ENCODE assay signal across 18 cellular contexts in the genomic region with DNA sequence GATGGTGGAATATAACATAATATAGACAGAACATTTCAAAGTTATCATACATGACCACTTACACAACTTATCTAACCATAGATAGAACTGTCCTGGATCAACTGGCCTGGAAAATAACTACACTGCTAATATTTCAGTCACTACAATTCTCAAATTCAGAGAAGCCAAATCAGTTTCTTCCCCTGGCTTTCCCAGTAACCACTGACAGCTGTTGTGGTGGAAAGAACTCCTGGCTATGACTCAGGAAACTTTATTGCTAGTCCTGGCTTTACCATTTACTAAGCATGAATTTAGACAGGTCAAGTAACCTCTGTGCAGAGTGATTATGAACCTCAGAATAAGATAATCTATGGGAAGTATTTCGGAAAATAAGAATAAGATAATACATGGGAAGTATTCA.
A peak's percentile ranks its signal among the peaks of the same experiment; 100 is the strongest.
DNase-seq lines count a peak whose midpoint lies in the region; ATAC-seq and TF ChIP-seq lines count a peak whose summit lies in the region.
"Had no signal": no experiment of that assay in that cellular context is flagged by ENCODE, and none has a peak within 500 bp of the region (broad histone marks: within the 10 kb centered on the region; RNA-seq: fewer than 3 reads in every experiment).

No MANE protein-coding gene starts in this region.

- no peaks in the 10 kb centered on the region for H3F3A ChIP-seq in MM.1S (ENCODE audit: insufficient read depth, low read length)

- no peak for ATAC-seq in T-helper 17 cell
- ATAC-seq: A549, left cardiac atrium had no signal

- no peak overlapping the region for H3K27ac Mint-ChIP-seq in T-helper 17 cell
- H3K27ac Mint-ChIP-seq: CD14-positive monocyte had no signal

- H3K4me2 ChIP-seq in MM.1S (ENCODE audit: low read depth, low read length): no peak overlapping the region
- H3K4me2 ChIP-seq: A549, KMS-11 had no signal

- H3K9me2 ChIP-seq in MM.1S (replicated peaks; ENCODE audit: insufficient read depth, low read length): no peaks in the 10 kb centered on the region

- H3K27me3 ChIP-seq in MM.1S (replicated peaks; ENCODE audit: insufficient read depth, low read length): no peaks in the 10 kb centered on the region

- no peak overlapping the region for H3K9ac ChIP-seq in MM.1S (ENCODE audit: low read length)
- H3K9ac ChIP-seq: KMS-11 had no signal

- no peak overlapping the region for H3K27ac ChIP-seq in MM.1S (ENCODE audit: low read length)
- H3K27ac ChIP-seq: A549, KMS-11 had no signal

- H3K36me3 Mint-ChIP-seq in T-helper 17 cell (ENCODE audit: low read depth): peaks cover under 1% of the 10 kb centered on the region
- H3K36me3 Mint-ChIP-seq: CD14-positive monocyte had no signal

- DNase-seq in AG08395 (ENCODE audit: low spot score) (peak; percentile 58), H4 (ENCODE audit: low spot score) (peak; percentile 56), astrocyte of the hippocampus (ENCODE audit: low read depth, low spot score) (peak; percentile 28), iris pigment epithelial cell (ENCODE audit: low read depth) (peak; percentile 51), MM.1S (no peak), T-helper 17 cell (no peak), GM10248 (ENCODE audit: extremely low spot score) (no peak), middle frontal gyrus (ENCODE audit: extremely low spot score, low spot score) (no peak)
- DNase-seq: aorta, foreskin melanocyte, left cardiac atrium, midbrain, NCI-H1105, NCI-H524 treated with DMSO at 0.1 percent for 48 hours, substantia nigra had no signal

- CTCF ChIA-PET in GM10248 (lab: Yijun Ruan, JAX): no interaction called here

- no peaks in the 10 kb centered on the region for H3K79me2 ChIP-seq in MM.1S (ENCODE audit: low read length)

- no peak overlapping the region for H3K4me3 ChIP-seq in MM.1S (ENCODE audit: low read length)
- H3K4me3 ChIP-seq: A549 had no signal

- H4K20me1 ChIP-seq in MM.1S (ENCODE audit: insufficient read depth, low read length): no peaks in the 10 kb centered on the region

- no peaks in the 10 kb centered on the region for H3K27me3 Mint-ChIP-seq in T-helper 17 cell

- no peak overlapping the region for H3K4me3 Mint-ChIP-seq in T-helper 17 cell
- H3K4me3 Mint-ChIP-seq: CD14-positive monocyte had no signal

- H3K36me3 ChIP-seq in MM.1S (replicated peaks; ENCODE audit: insufficient read depth, low read length): no peaks in the 10 kb centered on the region

- no peaks in the 10 kb centered on the region for H3K4me1 Mint-ChIP-seq in T-helper 17 cell
- H3K4me1 Mint-ChIP-seq: CD14-positive monocyte had no signal

- H2AFZ ChIP-seq in MM.1S (ENCODE audit: low read length): no peak overlapping the region

- H3K4me1 ChIP-seq in MM.1S (ENCODE audit: low read length): no peaks in the 10 kb centered on the region
- H3K4me1 ChIP-seq: A549 had no signal

- H3K9me3 ChIP-seq in MM.1S (replicated peaks; ENCODE audit: insufficient read depth, low read length): no peaks in the 10 kb centered on the region
- H3K9me3 ChIP-seq in T-helper 17 cell (ENCODE audit: control insufficient read depth, low read length, poor library complexity, severe bottlenecking): no peaks in the 10 kb centered on the region

- POLR2A ChIA-PET in GM10248 (lab: Yijun Ruan, JAX): no interaction called here

- TF ChIP-seq CTCF in MM.1S (IDR thresholded peaks at IDR 0.05; ENCODE audit: low read length): no peak
- TF ChIP-seq CTCF in GM10248 (IDR thresholded peaks at IDR 0.05; ENCODE audit: control extremely low read depth, extremely low read depth, low read depth, missing control alignments): no peak

Comparison
In these comparisons a context has a peak if more than half of its experiments do, and no peak if none do; other contexts are left out.
1. DNase-seq: peak in AG08395 (single experiment), H4 (single experiment), astrocyte of the hippocampus (single experiment) and iris pigment epithelial cell (single experiment); none in MM.1S (single experiment), T-helper 17 cell (0 of 3), GM10248 (single experiment) and middle frontal gyrus (single experiment).